1 cellular context compared by ENCODE assay signal in genomic region chr10:101612086-101612485, GRCh38.
TF ChIP-seq lines count a peak whose summit lies in the region.

No MANE protein-coding gene starts in this region.

TF ChIP-seq in IMR-90, 13 proteins besides CTCF, POLR2A, EP300 and RAD21:
- TF ChIP-seq MAFK (IDR thresholded peaks at IDR 0.05; ENCODE audit: low read depth, low read length): no peak
